ENCODE assay signal across 15 cellular contexts in genomic region chr11:29251738-29252137, GRCh38.
DNase-seq lines count a peak whose midpoint lies in the region; ATAC-seq, FAIRE-seq and TF ChIP-seq lines count a peak whose summit lies in the region.
"Had no signal": no experiment of that assay in that cellular context is flagged by ENCODE, and none has a peak within 500 bp of the region (broad histone marks: within the 10 kb centered on the region; RNA-seq: fewer than 3 reads in every experiment).

No MANE protein-coding gene starts in this region.

- H2BK120ac ChIP-seq in mesendoderm (ENCODE audit: low read depth, low read length), result no peak overlapping the region

- WGBS in mesendoderm (ENCODE audit: extremely low coverage, insufficient coverage, low lambda C conversion rate), result no CpG with 5 or more reads among the region's 4 CpGs

- DNase-seq in astrocyte (ENCODE audit: low read depth) (no peak), SHP77 (lab: John Stamatoyannopoulos, UW) (no peak), DMS79 treated with DMSO at 0.1 percent for 48 hours (lab: John Stamatoyannopoulos, UW) (no peak), mesendoderm (no peak)
- no peak for DNase-seq in activated CD4-positive, CD25-positive, alpha-beta regulatory T cell treated with anti-CD3 and anti-CD28 coated beads, Interleukin-2, amount 50 U/mL, for 72 hours
- DNase-seq: activated CD4-positive, alpha-beta T cell treated with anti-CD3 and anti-CD28 coated beads, Interleukin-2, amount 50 U/mL, for 4 hours; COR-L47; naive B cell; NCI-H510A; SW 1271 had no signal

- H2BK5ac ChIP-seq in mesendoderm (ENCODE audit: low read length), result no peak overlapping the region

- H3K27me3 Mint-ChIP-seq in astrocyte (ENCODE audit: low read depth, unreplicated experiment), result no peaks in the 10 kb centered on the region
- H3K27me3 Mint-ChIP-seq: activated naive CD4-positive, alpha-beta T cell treated with anti-CD3 and anti-CD28 coated beads, Interleukin-2, amount 50 U/mL, for 24 hours; naive B cell had no signal

- H2AFZ ChIP-seq in astrocyte (ENCODE audit: low read depth, low read length), result no peak overlapping the region

- H3K4ac ChIP-seq in mesendoderm (ENCODE audit: low read depth, low read length), result no peak overlapping the region

- no peak overlapping the region for H4K5ac ChIP-seq in mesendoderm (ENCODE audit: low read length)

- H3K27me3 ChIP-seq in astrocyte (ENCODE audit: insufficient read depth, low read length) (no peaks in the 10 kb centered on the region), mesendoderm (ENCODE audit: insufficient read depth, low read length, poor library complexity) (no peaks in the 10 kb centered on the region)

- H3K18ac ChIP-seq in mesendoderm (ENCODE audit: low read length), result no peak overlapping the region

- H2BK15ac ChIP-seq in mesendoderm (replicated peaks; ENCODE audit: low read depth), result no peak overlapping the region

- H3K27ac ChIP-seq in astrocyte (ENCODE audit: low read depth, low read length) (no peak overlapping the region), mesendoderm (ENCODE audit: low read depth, low read length) (no peak overlapping the region)

- peak; percentile 77 for ATAC-seq in GM19043 (IDR thresholded peaks at IDR 0.05; ENCODE audit: low read depth, unreplicated experiment)
- peak; percentile 69 for ATAC-seq in HG02759 (IDR thresholded peaks at IDR 0.05; ENCODE audit: unreplicated experiment)
- peak; percentile 45 for ATAC-seq in HG03558 (IDR thresholded peaks at IDR 0.05; ENCODE audit: extremely low read depth, unreplicated experiment)

- no peaks in the 10 kb centered on the region for H3K79me1 ChIP-seq in mesendoderm (ENCODE audit: low read length)

- no peak overlapping the region for H3K4me2 ChIP-seq in astrocyte (ENCODE audit: low read length)
- H3K4me2 ChIP-seq in mesendoderm (ENCODE audit: low read length), result no peak overlapping the region

- H3K36me3 ChIP-seq in astrocyte (ENCODE audit: insufficient read depth, low read length) (no peaks in the 10 kb centered on the region), mesendoderm (ENCODE audit: control insufficient read depth, insufficient read depth, low read length) (no peaks in the 10 kb centered on the region)

- H3K9ac ChIP-seq in astrocyte (ENCODE audit: low read length), result no peak overlapping the region
- H3K9ac ChIP-seq in mesendoderm (ENCODE audit: low read length), result no peak overlapping the region

- no peaks in the 10 kb centered on the region for H3K36me3 Mint-ChIP-seq in astrocyte (ENCODE audit: low read depth, unreplicated experiment)
- H3K36me3 Mint-ChIP-seq: activated naive CD4-positive, alpha-beta T cell treated with anti-CD3 and anti-CD28 coated beads, Interleukin-2, amount 50 U/mL, for 24 hours; naive B cell had no signal

- no peak overlapping the region for H3K4me3 Mint-ChIP-seq in astrocyte (ENCODE audit: unreplicated experiment)
- H3K4me3 Mint-ChIP-seq: activated naive CD4-positive, alpha-beta T cell treated with anti-CD3 and anti-CD28 coated beads, Interleukin-2, amount 50 U/mL, for 24 hours; naive B cell had no signal

- FAIRE-seq in astrocyte (lab: Jason Lieb, UNC), result peak; percentile 29
- FAIRE-seq: islet of Langerhans had no signal

- no peaks in the 10 kb centered on the region for H3K9me3 ChIP-seq in astrocyte (ENCODE audit: insufficient read depth, low read depth, low read length)

- H4K20me1 ChIP-seq in astrocyte (ENCODE audit: insufficient read depth, low read length), result no peaks in the 10 kb centered on the region

- no peak overlapping the region for H3K4me3 ChIP-seq in astrocyte (ENCODE audit: insufficient read depth, low read depth, low read length)
- no peak overlapping the region for H3K4me3 ChIP-seq in mesendoderm (ENCODE audit: low read length)

- H3K23ac ChIP-seq in mesendoderm (ENCODE audit: low read length), result no peak overlapping the region

- no peak for TF ChIP-seq CTCF in astrocyte (IDR thresholded peaks at IDR 0.05; ENCODE audit: insufficient read depth, low read depth, low read length)

- no peak overlapping the region for H3K56ac ChIP-seq in mesendoderm (ENCODE audit: low read length)

- H3K79me2 ChIP-seq in astrocyte (ENCODE audit: insufficient read depth, low read length), result no peaks in the 10 kb centered on the region
- no peaks in the 10 kb centered on the region for H3K79me2 ChIP-seq in mesendoderm (ENCODE audit: control insufficient read depth, insufficient read depth, low read length)

- H3K4me1 ChIP-seq in astrocyte (ENCODE audit: insufficient read depth, low read length) (no peaks in the 10 kb centered on the region), mesendoderm (ENCODE audit: control insufficient read depth, low read depth, low read length) (no peaks in the 10 kb centered on the region)

- H3K4me1 Mint-ChIP-seq in astrocyte (ENCODE audit: low read depth, unreplicated experiment), result no peaks in the 10 kb centered on the region
- H3K4me1 Mint-ChIP-seq: activated naive CD4-positive, alpha-beta T cell treated with anti-CD3 and anti-CD28 coated beads, Interleukin-2, amount 50 U/mL, for 24 hours; naive B cell had no signal

- H3K9me3 Mint-ChIP-seq in astrocyte (ENCODE audit: unreplicated experiment), result no peaks in the 10 kb centered on the region

- H2AK5ac ChIP-seq in mesendoderm (ENCODE audit: low read length), result no peak overlapping the region

- H4K8ac ChIP-seq in mesendoderm (ENCODE audit: low read depth, low read length), result no peak overlapping the region

- H3K27ac Mint-ChIP-seq in astrocyte (ENCODE audit: unreplicated experiment), result no peak overlapping the region
- H3K27ac Mint-ChIP-seq: activated naive CD4-positive, alpha-beta T cell treated with anti-CD3 and anti-CD28 coated beads, Interleukin-2, amount 50 U/mL, for 24 hours; naive B cell had no signal
